ENCODE assay signal across 27 cellular contexts in genomic region chr5:170150713-170151104, GRCh38. TPM values are rescaled to one million over a fixed set of nuclear protein-coding genes. Genes with fewer than 3 reads are reported as not detected.
DNase-seq lines count a peak whose midpoint lies in the region; ATAC-seq and TF ChIP-seq lines count a peak whose summit lies in the region.
"Had no signal": no experiment of that assay in that cellular context is flagged by ENCODE, and none has a peak within 500 bp of the region (broad histone marks: within the 10 kb centered on the region; RNA-seq: fewer than 3 reads in every experiment).

No MANE protein-coding gene starts in this region.

- no peaks in the 10 kb centered on the region for H3K9me3 ChIP-seq in heart left ventricle
- H3K9me3 ChIP-seq in RWPE2 (ENCODE audit: severe bottlenecking), result no peaks in the 10 kb centered on the region
- H3K9me3 ChIP-seq: MG63, tibial nerve had no signal

- ATAC-seq in heart left ventricle (no peak), Right ventricle myocardium inferior (no peak), RWPE2 (ENCODE audit: low read depth) (no peak)
- ATAC-seq: activated T-cell treated with anti-CD3 and anti-CD28 coated beads, Interleukin-2, amount 50 U/mL, for 4 hours; natural killer cell; stimulated activated naive CD8-positive, alpha-beta T cell treated with anti-CD3 and anti-CD28 coated beads, Interleukin-15, amount 100 ng/mL, for 72 hours had no signal

- peak overlapping the region; percentile 91 for H3K27ac Mint-ChIP-seq in progenitor cell of endocrine pancreas
- H3K27ac Mint-ChIP-seq: natural killer cell; stimulated activated naive CD8-positive, alpha-beta T cell treated with anti-CD3 and anti-CD28 coated beads, Interleukin-15, amount 100 ng/mL, for 72 hours had no signal

- DNase-seq in heart left ventricle (no peak), Right ventricle myocardium inferior (ENCODE audit: missing footprints) (no peak), RWPE2 (ENCODE audit: low spot score) (no peak), ecto neural progenitor cell (ENCODE audit: low spot score) (peak; percentile 7), progenitor cell of endocrine pancreas (ENCODE audit: low spot score, unreplicated experiment) (no peak), NCI-H1092 treated with DMSO at 0.1 percent for 48 hours (lab: John Stamatoyannopoulos, UW) (no peak)
- DNase-seq in effector CD8-positive, alpha-beta T cell (lab: John Stamatoyannopoulos, UW), result no peak
- no peak for DNase-seq in stimulated activated CD8-positive, alpha-beta memory T cell treated with anti-CD3 and anti-CD28 coated beads, Interleukin-4, amount 100 ng/mL, for 48 hours
- DNase-seq: activated CD4-positive, alpha-beta T cell treated with anti-CD3 and anti-CD28 coated beads for 4 hours; activated T-cell treated with anti-CD3 and anti-CD28 coated beads, Interleukin-2, amount 50 U/mL, for 4 hours; CD4-positive, alpha-beta memory T cell; KBM-7; natural killer cell; NCI-H1417; NCI-H2081; NCI-H69; small intestine; stimulated activated naive CD8-positive, alpha-beta T cell treated with anti-CD3 and anti-CD28 coated beads, Interleukin-15, amount 100 ng/mL, for 72 hours had no signal

- H3K4me3 Mint-ChIP-seq in progenitor cell of endocrine pancreas (ENCODE audit: low read depth), result no peak overlapping the region
- H3K4me3 Mint-ChIP-seq: activated T-cell treated with anti-CD3 and anti-CD28 coated beads, Interleukin-2, amount 50 U/mL, for 4 hours; brain; CD4-positive, alpha-beta memory T cell; H9; natural killer cell; stimulated activated naive CD8-positive, alpha-beta T cell treated with anti-CD3 and anti-CD28 coated beads, Interleukin-15, amount 100 ng/mL, for 72 hours had no signal

- peaks cover 20% of the 10 kb centered on the region for H3K4me1 Mint-ChIP-seq in progenitor cell of endocrine pancreas (ENCODE audit: low read depth)
- H3K4me1 Mint-ChIP-seq: CD4-positive, alpha-beta memory T cell; natural killer cell; stimulated activated naive CD8-positive, alpha-beta T cell treated with anti-CD3 and anti-CD28 coated beads, Interleukin-15, amount 100 ng/mL, for 72 hours had no signal

- peak overlapping the region in 8 of 12 donors; percentile 18 to 73 (median 65) for H3K27ac ChIP-seq in heart left ventricle
- peak overlapping the region; percentile 74 for H3K27ac ChIP-seq in RWPE2 (ENCODE audit: poor library complexity, severe bottlenecking)
- H3K27ac ChIP-seq: tibial nerve, VCaP had no signal

- TF ChIP-seq CTCF in heart left ventricle (IDR thresholded peaks at IDR 0.05) (no peak), RWPE2 (IDR thresholded peaks at IDR 0.05; ENCODE audit: poor library complexity, severe bottlenecking) (no peak), progenitor cell of endocrine pancreas (IDR thresholded peaks at IDR 0.05; ENCODE audit: unreplicated experiment) (no peak)

- H3K36me3 ChIP-seq in heart left ventricle, result no peaks in the 10 kb centered on the region
- H3K36me3 ChIP-seq in RWPE2 (ENCODE audit: low read depth), result no peaks in the 10 kb centered on the region
- H3K36me3 ChIP-seq: MG63, tibial nerve had no signal

- no peak for TF ChIP-seq POLR2A in heart left ventricle (IDR thresholded peaks at IDR 0.05)

- H3K27me3 ChIP-seq in heart left ventricle, result no peaks in the 10 kb centered on the region
- H3K27me3 ChIP-seq in RWPE2 (ENCODE audit: insufficient read depth, poor library complexity, severe bottlenecking), result no peaks in the 10 kb centered on the region
- H3K27me3 ChIP-seq: MG63, tibial nerve had no signal

- H3K4me1 ChIP-seq in heart left ventricle (peaks cover 0 to 16% (median 8%) of the 10 kb centered on the region in 12 donors), RWPE2 (ENCODE audit: insufficient read depth, poor library complexity, severe bottlenecking) (peaks cover 14% of the 10 kb centered on the region)

- intact Hi-C loops in heart left ventricle (cut with DNase I), result no loop called here
- intact Hi-C loops in Right ventricle myocardium inferior (cut with DNase I), result no loop called here

- WGBS in heart left ventricle, 4 donors, result 73 to 76% (median 75%) methylated on average over 5 of the region's 5 CpGs

- H3K9me3 Mint-ChIP-seq in progenitor cell of endocrine pancreas (ENCODE audit: low read depth), result no peaks in the 10 kb centered on the region
- H3K9me3 Mint-ChIP-seq: activated T-cell treated with anti-CD3 and anti-CD28 coated beads, Interleukin-2, amount 50 U/mL, for 4 hours; CD4-positive, alpha-beta memory T cell; H9; natural killer cell; stimulated activated naive CD8-positive, alpha-beta T cell treated with anti-CD3 and anti-CD28 coated beads, Interleukin-15, amount 100 ng/mL, for 72 hours had no signal

- H3K36me3 Mint-ChIP-seq in progenitor cell of endocrine pancreas (ENCODE audit: insufficient read depth), result no peaks in the 10 kb centered on the region
- H3K36me3 Mint-ChIP-seq: brain; CD4-positive, alpha-beta memory T cell; natural killer cell had no signal

- H3K27me3 Mint-ChIP-seq in progenitor cell of endocrine pancreas, result peaks cover 15% of the 10 kb centered on the region

- H3K4me3 ChIP-seq in heart left ventricle, result no peak overlapping the region
- H3K4me3 ChIP-seq in RWPE2 (ENCODE audit: severe bottlenecking), result no peak overlapping the region
- H3K4me3 ChIP-seq: MG63, tibial nerve had no signal

RNA-seq across cellular contexts. Expression of gene FOXI1, which starts 45.0 kb away (rescaled TPM):
- total RNA-seq in heart left ventricle (not detected), Right ventricle myocardium inferior (not detected), progenitor cell of endocrine pancreas (not detected in 2 replicates)
- not detected for polyA plus RNA-seq in heart left ventricle
- total RNA-seq: activated T-cell treated with anti-CD3 and anti-CD28 coated beads, Interleukin-2, amount 50 U/mL, for 4 hours; CD4-positive, alpha-beta memory T cell; H9; left ventricle myocardium superior; osteoblast; renal cortical epithelial cell; T-helper 2 cell treated with Interferon-gamma antibody and Interleukin-4, amounts not matched to agents 100 ng/mL and 5 ng/mL, for 36 hours had no signal
- polyA plus RNA-seq: CD4-positive, alpha-beta memory T cell had no signal
